8 cellular contexts compared by ENCODE assay signal in genomic region chr17:42111901-42112551, GRCh38. TPM values are rescaled to one million over a fixed set of nuclear protein-coding genes. Genes with fewer than 3 reads are reported as not detected.
A peak's percentile ranks its signal among the peaks of the same experiment; 100 is the strongest.
DNase-seq lines count a peak whose midpoint lies in the region; ATAC-seq lines count a peak whose summit lies in the region.

No MANE protein-coding gene starts in this region.

- H3K4ac ChIP-seq in neuronal stem cell (ENCODE audit: low read length): no peak overlapping the region

- CTCF ChIA-PET in T-cell (lab: Charles Lee): interaction anchor here (0.6 to 1.5 kb wide), 5 partner anchors 46 to 162 kb away, joined by 3 to 11 read pairs (median 3); partner anchors contain the start of genes DNAJC7 (in 1 of the 2) and NKIRAS2 (in 1 of the 2)

- H3K14ac ChIP-seq in neuronal stem cell (ENCODE audit: low read length): no peak overlapping the region

- no peaks in the 10 kb centered on the region for H4K20me1 ChIP-seq in BLaER1

- peak overlapping the region; percentile 3 for H2BK12ac ChIP-seq in neuronal stem cell (ENCODE audit: low read length)

- H3K4me1 ChIP-seq in BLaER1: peaks cover 46% of the 10 kb centered on the region
- H3K4me1 ChIP-seq in neuronal stem cell (ENCODE audit: control insufficient read depth in 2 of 2, insufficient read depth in 1 of 2, low read depth in 1 of 2, low read length in 2 of 2): peaks cover 4 to 5% of the 10 kb centered on the region in 2 donors

- no peaks in the 10 kb centered on the region for H3K27me3 ChIP-seq in BLaER1
- H3K27me3 ChIP-seq in neuronal stem cell (ENCODE audit: control insufficient read depth in 3 of 3, insufficient read depth in 3 of 3, low read depth in 1 of 3, low read length in 3 of 3): peaks cover 0 to 13% (median 2%) of the 10 kb centered on the region in 3 experiments

- peak overlapping the region; percentile 39 for H2BK5ac ChIP-seq in neuronal stem cell (ENCODE audit: low read length)

- ATAC-seq in GM19455 (IDR thresholded peaks at IDR 0.05; ENCODE audit: unreplicated experiment): peak; percentile 8
- ATAC-seq in T-cell (replicated peaks in 1 of 4): peak; percentile 13 to 19 (median 18)

- H3K36me3 ChIP-seq in BLaER1: peaks cover 36% of the 10 kb centered on the region
- peaks cover 11 to 37% of the 10 kb centered on the region in 2 donors for H3K36me3 ChIP-seq in neuronal stem cell (replicated peaks in 1 of 2; ENCODE audit: control insufficient read depth in 2 of 2, insufficient read depth in 2 of 2, low read length in 2 of 2)

- H3K4me3 ChIP-seq in BLaER1: peak overlapping the region; percentile 62
- no peak overlapping the region for H3K4me3 ChIP-seq in neuronal stem cell (ENCODE audit: low read length in 2 of 2)

- H2BK15ac ChIP-seq in neuronal stem cell (ENCODE audit: low read length): no peak overlapping the region

- no peak overlapping the region for H4K8ac ChIP-seq in neuronal stem cell (ENCODE audit: low read depth, low read length)

- H3K4me2 ChIP-seq in BLaER1: peak overlapping the region; percentile 93
- peak overlapping the region; percentile 25 for H3K4me2 ChIP-seq in neuronal stem cell (ENCODE audit: insufficient read depth, low read length, poor library complexity, severe bottlenecking)

- DNase-seq in T-cell (peak in 9 of 34 experiments; percentile 10 to 42 (median 17)), epidermal melanocyte (ENCODE audit: insufficient read length, low spot score) (peak; percentile 77), neuronal stem cell (ENCODE audit: low spot score) (no peak), SHP77 (lab: John Stamatoyannopoulos, UW) (no peak), middle frontal gyrus (ENCODE audit: extremely low spot score, low spot score) (no peak), activated gamma-delta T cell (lab: John Stamatoyannopoulos, UW) (no peak)

- WGBS in neuronal stem cell (ENCODE audit: extremely low coverage in 2 of 2, insufficient read length in 2 of 2, insufficient replicate concordance in 1 of 2), 2 donors: no CpG with 5 or more reads among the region's 11 CpGs

- H3K9me3 ChIP-seq in BLaER1 (no peaks in the 10 kb centered on the region), neuronal stem cell (replicated peaks in 1 of 2; ENCODE audit: control insufficient read depth in 2 of 2, insufficient read depth in 1 of 2, low read depth in 1 of 2, low read length in 2 of 2) (no peaks in the 10 kb centered on the region)

- peak overlapping the region; percentile 84 to 90 (median 88) for H3K4me3 Mint-ChIP-seq in T-cell

- no peaks in the 10 kb centered on the region for H3K9me3 Mint-ChIP-seq in T-cell

- no peak overlapping the region for H2BK120ac ChIP-seq in neuronal stem cell (ENCODE audit: low read depth, low read length)

- H4K91ac ChIP-seq in neuronal stem cell (ENCODE audit: low read depth, low read length, poor library complexity): no peak overlapping the region

- H3K36me3 Mint-ChIP-seq in T-cell: peaks cover 30% of the 10 kb centered on the region

- peak overlapping the region; percentile 80 for H3K27ac ChIP-seq in BLaER1
- H3K27ac ChIP-seq in neuronal stem cell (replicated peaks; ENCODE audit: low read length): no peak overlapping the region

- H3K23ac ChIP-seq in neuronal stem cell (ENCODE audit: low read depth, low read length, poor library complexity): peak overlapping the region; percentile 73

- no peaks in the 10 kb centered on the region for H3K27me3 Mint-ChIP-seq in T-cell

- H3K27ac Mint-ChIP-seq in T-cell: peak overlapping the region; percentile 94 to 98

- POLR2A ChIA-PET in T-cell (lab: Charles Lee): interaction anchor here (0.7 kb wide), 3 partner anchors 39 to 145 kb away, joined by 3 to 9 read pairs (median 3); no protein-coding TSS in a partner anchor

- H3K9ac ChIP-seq in BLaER1: peak overlapping the region; percentile 80
- no peak overlapping the region for H3K9ac ChIP-seq in neuronal stem cell (ENCODE audit: low read depth, low read length, poor library complexity)

- H3K4me1 Mint-ChIP-seq in T-cell: peaks cover 45 to 67% (median 45%) of the 10 kb centered on the region in 3 donors

- no peak overlapping the region for H2AFZ ChIP-seq in neuronal stem cell (ENCODE audit: low read length)

- H3K18ac ChIP-seq in neuronal stem cell (ENCODE audit: low read length): no peak overlapping the region

- peaks cover 2% of the 10 kb centered on the region for H3K79me1 ChIP-seq in neuronal stem cell (ENCODE audit: low read depth, low read length)

- peak overlapping the region; percentile 26 for H2AK5ac ChIP-seq in neuronal stem cell (ENCODE audit: low read depth, low read length)

RNA-seq across cellular contexts. Expression of gene DHX58, which starts 0.5 kb away (rescaled TPM):
- total RNA-seq in T-cell: 10 to 100 TPM; 38.2 to 63.0 (median 41.7) TPM
- polyA plus RNA-seq in neuronal stem cell (2013, experiment 1 of 2): 0.21 TPM
- 0.14 TPM for polyA plus RNA-seq in neuronal stem cell (2013, experiment 2 of 2)

RNA-seq across cellular contexts. Expression of gene KAT2A, which starts 9.1 kb away (rescaled TPM):
- 10 to 100 TPM; 41.1 to 75.5 (median 61.1) TPM for total RNA-seq in T-cell
- 28.4 TPM for polyA plus RNA-seq in neuronal stem cell (2013, experiment 1 of 2)
- polyA plus RNA-seq in neuronal stem cell (2013, experiment 2 of 2): 27.4 TPM

RNA-seq across cellular contexts. Expression of gene HSPB9, which starts 10.6 kb away (rescaled TPM):
- under 1 TPM in 2 of 5 donors, not detected in 3; 0.13 to 0.18 TPM for total RNA-seq in T-cell
- 0.15 TPM for polyA plus RNA-seq in neuronal stem cell (2013, experiment 1 of 2)
- 0.08 TPM for polyA plus RNA-seq in neuronal stem cell (2013, experiment 2 of 2)

RNA-seq across cellular contexts. Expression of gene ZNF385C, which starts 13.8 kb away (rescaled TPM):
- 1 to 10 TPM in 1 of 5 donors, under 1 TPM in 4; 0.16 to 1.0 (median 0.46) TPM for total RNA-seq in T-cell
- 4.2 TPM for polyA plus RNA-seq in neuronal stem cell (2013, experiment 1 of 2)
- polyA plus RNA-seq in neuronal stem cell (2013, experiment 2 of 2): 4.2 TPM

RNA-seq across cellular contexts. Expression of gene RAB5C, which starts 42.8 kb away (rescaled TPM):
- total RNA-seq in T-cell: 10 to 100 TPM; 72.3 to 85.9 (median 79.3) TPM
- 73.5 TPM for polyA plus RNA-seq in neuronal stem cell (2013, experiment 1 of 2)
- polyA plus RNA-seq in neuronal stem cell (2013, experiment 2 of 2): 73.6 TPM
